In the genomic region with DNA sequence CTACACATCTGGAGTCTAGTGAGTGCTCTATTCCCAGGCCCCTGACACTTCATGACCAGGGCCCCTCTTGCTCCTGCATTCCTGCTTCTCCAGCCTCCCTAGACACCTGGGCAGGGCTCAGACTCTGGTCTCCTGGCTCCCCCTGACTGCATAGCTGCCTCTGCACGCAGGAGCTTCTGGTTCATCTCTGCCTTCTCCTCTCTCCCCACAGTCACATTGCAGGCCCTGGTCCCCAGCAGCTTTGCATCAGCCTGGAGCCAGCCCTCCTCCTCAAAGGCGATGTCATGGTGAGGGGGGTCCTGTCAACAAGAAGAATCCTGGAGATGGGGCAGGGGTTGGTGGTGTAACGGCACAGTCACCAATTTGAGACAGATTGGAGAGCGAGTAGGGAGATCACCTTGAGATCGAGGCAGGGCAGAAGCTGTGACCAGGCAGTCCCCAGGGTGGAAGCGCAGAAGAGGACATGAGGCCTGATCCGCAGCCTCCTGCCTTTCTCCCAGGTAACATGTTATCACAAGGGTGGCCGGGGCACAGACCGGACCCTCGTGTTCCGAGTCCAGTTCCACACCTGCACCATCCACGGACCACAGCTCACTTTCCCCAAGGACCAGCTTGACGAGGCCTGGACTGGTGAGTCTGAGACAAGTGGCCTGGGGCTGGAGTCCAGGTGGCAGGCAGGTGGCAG, we compare ENCODE assay signal across 1 cellular context.
TF ChIP-seq lines count a peak whose summit lies in the region.

No MANE protein-coding gene starts in this region.

TF ChIP-seq in endothelial cell of umbilical vein, 7 proteins besides CTCF, POLR2A, EP300 and RAD21:
- TF ChIP-seq POLR2AphosphoS5 (IDR thresholded peaks at IDR 0.05; ENCODE audit: insufficient read depth, low read depth, low read length) (peak; percentile 4), MYC (IDR thresholded peaks at IDR 0.05; ENCODE audit: low read depth, low read length) (no peak), EZH2 (IDR thresholded peaks at IDR 0.05; ENCODE audit: borderline replicate concordance, low read depth, low read length, severe bottlenecking) (no peak)
